In the genomic region with DNA sequence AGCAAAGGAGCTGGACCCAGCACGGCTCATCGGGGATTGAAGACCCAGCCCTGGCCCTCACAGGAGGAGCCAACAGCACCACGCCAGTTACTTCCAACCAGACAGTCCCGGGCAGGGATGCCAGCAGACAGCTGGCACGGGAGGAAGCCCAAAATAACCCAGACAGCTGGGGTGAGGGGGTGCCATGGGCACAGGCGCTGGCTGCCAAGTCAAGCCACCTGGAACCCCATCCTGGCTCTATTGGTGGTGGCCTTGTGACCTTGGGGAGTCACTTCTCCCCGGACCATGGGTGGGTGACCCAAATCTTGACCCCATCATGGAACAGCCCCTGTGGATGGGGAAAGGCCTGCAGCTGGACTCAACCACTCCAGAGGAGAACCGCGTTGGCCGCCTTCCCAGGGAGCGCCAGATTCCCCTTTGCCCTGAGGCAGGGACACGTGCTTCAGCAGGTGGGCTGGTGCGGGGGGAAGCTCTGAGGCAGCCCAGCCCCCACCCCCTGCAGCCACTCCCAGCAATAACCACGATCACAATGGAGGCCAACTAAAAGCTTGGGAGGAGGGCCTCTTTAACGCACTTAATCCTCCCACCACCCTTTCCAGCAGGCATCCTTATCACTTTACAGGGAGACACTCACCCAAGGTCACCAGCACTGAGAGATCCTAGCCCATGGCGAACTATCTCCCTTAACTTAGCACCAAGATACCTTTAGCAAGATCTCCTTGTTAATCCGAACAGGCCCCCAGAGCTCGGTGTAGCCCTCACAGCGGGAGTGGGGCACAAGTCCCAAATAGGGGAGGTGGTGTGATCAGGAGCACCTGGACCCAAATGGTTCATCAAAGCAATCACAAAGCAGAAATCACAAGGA, we compare ENCODE assay signal across 8 cellular contexts. TPM values are rescaled to one million over a fixed set of nuclear protein-coding genes. Genes with fewer than 3 reads are reported as not detected.
DNase-seq lines count a peak whose midpoint lies in the region; ATAC-seq and TF ChIP-seq lines count a peak whose summit lies in the region.

No MANE protein-coding gene starts in this region.

- TF ChIP-seq CTCF in HFF-Myc (IDR thresholded peaks at IDR 0.05; ENCODE audit: low read depth, low read length, missing control alignments) (no peak), cardiac fibroblast (IDR thresholded peaks at IDR 0.05; ENCODE audit: low read depth, low read length) (no peak)

- H3K4me1 Mint-ChIP-seq in stimulated activated naive CD8-positive, alpha-beta T cell treated with anti-CD3 and anti-CD28 coated beads, Interleukin-15, amount 100 ng/mL, for 72 hours: peaks cover 63% of the 10 kb centered on the region

- DNase-seq in HFF-Myc (ENCODE audit: extremely low read depth, low read depth): no peak
- peak; percentile 93 for DNase-seq in NCI-H748 (lab: John Stamatoyannopoulos, UW; ENCODE audit: unreplicated experiment)
- peak in 1 of 2 donors; percentile 48 for DNase-seq in cardiac fibroblast (ENCODE audit: low read depth in 2 of 2)
- peak; percentile 93 for DNase-seq in left lobe of liver (ENCODE audit: low spot score)
- no peak for DNase-seq in stimulated activated naive CD8-positive, alpha-beta T cell treated with anti-CD3 and anti-CD28 coated beads, Interleukin-15, amount 100 ng/mL, for 72 hours
- no peak for DNase-seq in NOMO-1 treated with dmso at 0.1 percent for 144 hours (lab: John Stamatoyannopoulos, UW; ENCODE audit: unreplicated experiment)

- peak overlapping the region; percentile 82 to 90 for H3K4me3 Mint-ChIP-seq in stimulated activated naive CD8-positive, alpha-beta T cell treated with anti-CD3 and anti-CD28 coated beads, Interleukin-15, amount 100 ng/mL, for 72 hours

- H3K4me3 ChIP-seq in HFF-Myc (replicated peaks; ENCODE audit: low read depth, low read length) (peak overlapping the region; percentile 63), cardiac fibroblast (replicated peaks in 1 of 2; ENCODE audit: low read depth in 2 of 2, low read length in 2 of 2) (peak overlapping the region; percentile 17 to 69)

- H3K27me3 Mint-ChIP-seq in stimulated activated naive CD8-positive, alpha-beta T cell treated with anti-CD3 and anti-CD28 coated beads, Interleukin-15, amount 100 ng/mL, for 72 hours: no peaks in the 10 kb centered on the region

- ATAC-seq in left lobe of liver: peak; percentile 12
- no peak for ATAC-seq in stimulated activated naive CD8-positive, alpha-beta T cell treated with anti-CD3 and anti-CD28 coated beads, Interleukin-15, amount 100 ng/mL, for 72 hours
- no peak for ATAC-seq in HG03045 (IDR thresholded peaks at IDR 0.05; ENCODE audit: unreplicated experiment)
- ATAC-seq in HG03175 (IDR thresholded peaks at IDR 0.05; ENCODE audit: unreplicated experiment): no peak

- no peak overlapping the region for H3K27ac Mint-ChIP-seq in stimulated activated naive CD8-positive, alpha-beta T cell treated with anti-CD3 and anti-CD28 coated beads, Interleukin-15, amount 100 ng/mL, for 72 hours

- no peaks in the 10 kb centered on the region for H3K9me3 Mint-ChIP-seq in stimulated activated naive CD8-positive, alpha-beta T cell treated with anti-CD3 and anti-CD28 coated beads, Interleukin-15, amount 100 ng/mL, for 72 hours

RNA-seq across cellular contexts. Expression of a gene that starts 4.7 kb away (rescaled TPM):
- 7.9 TPM for total RNA-seq in left lobe of liver

RNA-seq across cellular contexts. Expression of a gene that starts 5.6 kb away (rescaled TPM):
- 12.8 TPM for total RNA-seq in left lobe of liver

Comparison
In these comparisons a context has a peak if more than half of its experiments do, and no peak if none do; other contexts are left out.
1. DNase-seq: peak in NCI-H748 (single experiment) and left lobe of liver (single experiment); none in HFF-Myc (single experiment), stimulated activated naive CD8-positive, alpha-beta T cell treated with anti-CD3 and anti-CD28 coated beads, Interleukin-15, amount 100 ng/mL, for 72 hours (0 of 2) and NOMO-1 treated with dmso at 0.1 percent for 144 hours (single experiment).